ENCODE assay signal across 2 cellular contexts in genomic region chr3:25421747-25422146, GRCh38.
TF ChIP-seq lines count a peak whose summit lies in the region.

No MANE protein-coding gene starts in this region.

TF ChIP-seq in A549, 52 proteins besides CTCF, POLR2A, EP300 and RAD21:
- TF ChIP-seq JUN (IDR thresholded peaks at IDR 0.05) (0 out of 5 replicates have a peak, but pooled peaks of 1 of the 2 experiments have one; percentile 15), FOSB (CRISPR knock-in tag; IDR thresholded peaks at IDR 0.05) (no peak), FOXS1 (CRISPR knock-in tag; IDR thresholded peaks at IDR 0.05) (no peak), ATOH8 (CRISPR knock-in tag; IDR thresholded peaks at IDR 0.05; ENCODE audit: low read depth) (no peak), KDM5A (IDR thresholded peaks at IDR 0.05) (no peak), TFCP2L1 (CRISPR knock-in tag; IDR thresholded peaks at IDR 0.05) (no peak), CHD4 (IDR thresholded peaks at IDR 0.05; ENCODE audit: borderline replicate concordance) (0 out of 2 replicates have a peak, but pooled peaks have one; percentile 3), BHLHE40 (IDR thresholded peaks at IDR 0.05; ENCODE audit: low read depth, low read length) (no peak), RNF2 (IDR thresholded peaks at IDR 0.05; ENCODE audit: borderline replicate concordance, low read depth) (no peak), HDAC2 (IDR thresholded peaks at IDR 0.05) (no peak), BCL3 (IDR thresholded peaks at IDR 0.05) (no peak; the same call in 2 of the 3 replicates), KDM1A (IDR thresholded peaks at IDR 0.05; ENCODE audit: low read depth) (no peak), PHF8 (IDR thresholded peaks at IDR 0.05; ENCODE audit: borderline replicate concordance, low read depth) (no peak), SMC3 (IDR thresholded peaks at IDR 0.05) (no peak), MYC (IDR thresholded peaks at IDR 0.05; ENCODE audit: borderline replicate concordance, low read length) (0 out of 2 replicates have a peak, but pooled peaks have one; percentile 18), MAFK (IDR thresholded peaks at IDR 0.05; ENCODE audit: partially characterized antibody) (no peak), EHF (CRISPR knock-in tag; IDR thresholded peaks at IDR 0.05) (no peak), ZC3H11A (IDR thresholded peaks at IDR 0.05) (no peak), MAZ (IDR thresholded peaks at IDR 0.05; ENCODE audit: borderline replicate concordance, low read depth, low read length) (no peak), HOXA7 (CRISPR knock-in tag; IDR thresholded peaks at IDR 0.05) (no peak), FOSL2 (IDR thresholded peaks at IDR 0.05) (no peak), FOSL2 (CRISPR knock-in tag; IDR thresholded peaks at IDR 0.05) (0 out of 2 replicates have a peak, but pooled peaks have one; percentile 15), CBX2 (IDR thresholded peaks at IDR 0.05; ENCODE audit: borderline replicate concordance, low read depth) (no peak), PBX3 (IDR thresholded peaks at IDR 0.05) (no peak), ELK1 (IDR thresholded peaks at IDR 0.05; ENCODE audit: low read depth, low read length) (no peak), CEBPB (IDR thresholded peaks at IDR 0.05) (peak; percentile 80 to 81), EHMT2 (IDR thresholded peaks at IDR 0.05; ENCODE audit: low read depth) (no peak), ZNF302 (CRISPR knock-in tag; IDR thresholded peaks at IDR 0.05) (no peak), ZSCAN20 (CRISPR knock-in tag; IDR thresholded peaks at IDR 0.05) (no peak), GATA3 (IDR thresholded peaks at IDR 0.05; ENCODE audit: borderline replicate concordance) (no peak), MAX (IDR thresholded peaks at IDR 0.05) (no peak)

TF ChIP-seq in HepG2, 621 proteins besides CTCF, POLR2A, EP300 and RAD21:
- TF ChIP-seq RARA (CRISPR knock-in tag; IDR thresholded peaks at IDR 0.05) (peak; percentile 41; the same call in 1 of the 2 replicates), HNF4G (IDR thresholded peaks at IDR 0.05; ENCODE audit: borderline replicate concordance, low read depth, low read length) (peak; percentile 63), HNF4G (CRISPR knock-in tag; IDR thresholded peaks at IDR 0.05; ENCODE audit: borderline replicate concordance, low read depth) (no peak), ATF2 (CRISPR knock-in tag; IDR thresholded peaks at IDR 0.05) (no peak), TP53 (CRISPR knock-in tag; conservative IDR thresholded peaks at IDR 0.05) (no peak), CEBPG (CRISPR knock-in tag; IDR thresholded peaks at IDR 0.05) (peak; percentile 74), CEBPB (IDR thresholded peaks at IDR 0.05; ENCODE audit: borderline replicate concordance, low read depth, low read length) (peak; percentile 78), NR2F6 (IDR thresholded peaks at IDR 0.05) (no peak; the same call in 1 of the 2 replicates), NR2F6 (CRISPR knock-in tag; IDR thresholded peaks at IDR 0.05) (peak; percentile 50), MIXL1 (CRISPR knock-in tag; IDR thresholded peaks at IDR 0.05) (0 out of 2 replicates have a peak, but pooled peaks have one; percentile 38), NR2F1 (CRISPR knock-in tag; IDR thresholded peaks at IDR 0.05) (0 out of 4 replicates have a peak, but pooled peaks of 1 of the 2 experiments have one; percentile 40), NCOR1 (IDR thresholded peaks at IDR 0.05; ENCODE audit: borderline replicate concordance, low read length) (0 out of 2 replicates have a peak, but pooled peaks have one; percentile 23), WIZ (CRISPR knock-in tag; IDR thresholded peaks at IDR 0.05) (no peak), HNF4A (CRISPR knock-in tag; IDR thresholded peaks at IDR 0.05) (peak; percentile 48), HNF1A (IDR thresholded peaks at IDR 0.05; ENCODE audit: low read depth) (peak; percentile 69), HNF1A (CRISPR knock-in tag; IDR thresholded peaks at IDR 0.05; ENCODE audit: borderline replicate concordance) (no peak), FOXA1 (IDR thresholded peaks at IDR 0.05) (no peak), FOXA1 (CRISPR knock-in tag; IDR thresholded peaks at IDR 0.05) (peak; percentile 32; the same call in 1 of the 2 replicates)
